ENCODE assay signal across 1 cellular context in the genomic region with DNA sequence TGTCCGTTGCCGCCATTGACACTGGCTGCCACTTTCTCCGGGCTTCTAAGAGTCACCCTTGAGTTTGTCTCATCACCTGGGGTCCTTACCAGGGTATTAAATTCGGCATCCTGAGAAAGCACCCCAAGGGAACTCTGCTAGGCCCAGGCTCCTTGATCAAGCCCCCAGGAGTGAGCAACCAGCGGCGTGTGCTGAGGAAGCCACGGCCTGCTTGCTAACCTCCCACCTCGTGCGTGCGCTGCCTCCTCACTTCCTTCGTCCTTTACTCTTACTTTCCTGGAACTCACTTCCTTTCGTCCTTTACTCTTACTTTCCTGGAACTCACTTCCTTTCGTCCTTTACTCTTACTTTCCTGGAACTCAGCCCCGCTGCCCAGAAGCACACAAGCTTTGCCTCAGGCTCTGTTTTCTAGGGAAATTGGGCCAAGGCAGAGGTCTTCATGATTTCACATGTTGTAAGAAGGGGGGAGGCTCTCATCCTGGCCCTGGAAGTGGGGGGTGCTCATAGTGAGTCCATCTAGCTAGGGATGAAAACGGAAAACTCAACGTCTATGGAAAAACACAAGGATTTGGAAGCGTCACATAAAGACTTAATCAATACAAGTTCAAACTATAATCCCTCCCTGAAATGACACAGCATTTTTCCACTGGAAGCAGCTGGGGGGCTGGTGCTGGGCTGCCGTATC.
A peak's percentile ranks its signal among the peaks of the same experiment; 100 is the strongest.
TF ChIP-seq lines count a peak whose summit lies in the region.

No MANE protein-coding gene starts in this region.

TF ChIP-seq in K562, 482 proteins besides CTCF, POLR2A, EP300 and RAD21 (continued from another document and continues in another):
- TF ChIP-seq NFIC (IDR thresholded peaks at IDR 0.05) (0 out of 2 replicates have a peak, but pooled peaks have one; percentile 13), ZNF592 (IDR thresholded peaks at IDR 0.05) (peak; percentile 97), SP1 (CRISPR knock-in tag; IDR thresholded peaks at IDR 0.05) (no peak), ATF6 (CRISPR knock-in tag; IDR thresholded peaks at IDR 0.05) (no peak), ARID1B (IDR thresholded peaks at IDR 0.05) (peak; percentile 84), MAZ (CRISPR knock-in tag; conservative IDR thresholded peaks at IDR 0.05 in 1 of 2, IDR thresholded peaks at IDR 0.05 in 1 of 2) (peak in 1 of 2 experiments; percentile 11; a peak in 2 of 4 replicates), MAFF (IDR thresholded peaks at IDR 0.05; ENCODE audit: low read length) (peak; percentile 91), CEBPG (CRISPR knock-in tag; IDR thresholded peaks at IDR 0.05) (0 out of 2 replicates have a peak, but pooled peaks have one; percentile 7), CEBPG (tag; conservative IDR thresholded peaks at IDR 0.05 in 1 of 2, IDR thresholded peaks at IDR 0.05 in 1 of 2) (no peak), POLR2G (IDR thresholded peaks at IDR 0.05; ENCODE audit: low read depth, low read length) (no peak), FOSL1 (tag; conservative IDR thresholded peaks at IDR 0.05) (no peak), OTX1 (CRISPR knock-in tag; IDR thresholded peaks at IDR 0.05) (0 out of 2 replicates have a peak, but pooled peaks have one; percentile 12), SRSF9 (IDR thresholded peaks at IDR 0.05; ENCODE audit: borderline replicate concordance, low read depth, low read length) (no peak), RBM15 (IDR thresholded peaks at IDR 0.05; ENCODE audit: insufficient read depth, low read length) (no peak), TAL1 (IDR thresholded peaks at IDR 0.05) (peak; percentile 41; the same call in 1 of the 2 replicates), MTA3 (IDR thresholded peaks at IDR 0.05; ENCODE audit: borderline replicate concordance) (peak; percentile 51; the same call in 1 of the 2 replicates), FOXK2 (conservative IDR thresholded peaks at IDR 0.05 in 1 of 2, IDR thresholded peaks at IDR 0.05 in 1 of 2; ENCODE audit: low read depth in 2 of 2) (0 out of 4 replicates have a peak, but pooled peaks have one; percentile 16 to 21), BACH1 (tag; IDR thresholded peaks at IDR 0.05) (peak; percentile 57; the same call in 1 of the 2 replicates), ESRRB (CRISPR knock-in tag; IDR thresholded peaks at IDR 0.05; ENCODE audit: borderline replicate concordance) (no peak), SNIP1 (IDR thresholded peaks at IDR 0.05; ENCODE audit: low read depth) (no peak), AFF1 (IDR thresholded peaks at IDR 0.05; ENCODE audit: low read depth in 1 of 2, partially characterized antibody in 2 of 2) (peak in 1 of 2 experiments; percentile 51), ATF7 (IDR thresholded peaks at IDR 0.05) (peak; percentile 15; the same call in 1 of the 2 replicates), GATAD2B (IDR thresholded peaks at IDR 0.05; ENCODE audit: borderline replicate concordance) (peak; percentile 53; the same call in 1 of the 2 replicates), SUPT5H (IDR thresholded peaks at IDR 0.05) (no peak), NFRKB (IDR thresholded peaks at IDR 0.05; ENCODE audit: low read depth) (peak; percentile 73; the same call in 1 of the 2 replicates), ZNF830 (CRISPR knock-in tag; IDR thresholded peaks at IDR 0.05) (no peak), SOX6 (IDR thresholded peaks at IDR 0.05) (0 out of 2 replicates have a peak, but pooled peaks have one; percentile 47), SMAD2 (IDR thresholded peaks at IDR 0.05; ENCODE audit: low read depth, low read length) (no peak), ZBTB2 (IDR thresholded peaks at IDR 0.05) (peak; percentile 49), SMARCE1 (IDR thresholded peaks at IDR 0.05) (peak; percentile 59; the same call in 1 of the 2 replicates), SMARCA4 (IDR thresholded peaks at IDR 0.05) (peak; percentile 80), TEAD1 (CRISPR knock-in tag; IDR thresholded peaks at IDR 0.05) (peak in 1 of 2 experiments; percentile 32; a peak in 1 of 4 replicates), HLTF (IDR thresholded peaks at IDR 0.05) (no peak), TRIM24 (IDR thresholded peaks at IDR 0.05) (peak in 1 of 2 experiments; percentile 43; a peak in 2 of 4 replicates), ATF1 (CRISPR knock-in tag; IDR thresholded peaks at IDR 0.05) (no peak), ATF1 (tag; IDR thresholded peaks at IDR 0.05) (0 out of 2 replicates have a peak, but pooled peaks have one; percentile 33), NR2C1 (IDR thresholded peaks at IDR 0.05) (no peak; the same call in 1 of the 2 replicates), NR2C1 (tag; IDR thresholded peaks at IDR 0.05) (peak; percentile 67), KDM2B (CRISPR knock-in tag; IDR thresholded peaks at IDR 0.05) (no peak), ZFP1 (CRISPR knock-in tag; IDR thresholded peaks at IDR 0.05) (no peak), GABPA (tag; conservative IDR thresholded peaks at IDR 0.05; ENCODE audit: low read depth) (0 out of 2 replicates have a peak, but pooled peaks have one; percentile 35), ZNF263 (CRISPR knock-in tag; IDR thresholded peaks at IDR 0.05; ENCODE audit: borderline replicate concordance) (no peak), E2F6 (IDR thresholded peaks at IDR 0.05; ENCODE audit: borderline replicate concordance in 1 of 2, extremely low read depth in 1 of 2, insufficient read depth in 1 of 2, insufficient read length in 1 of 2, low read depth in 1 of 2, low read length in 1 of 2, poor library complexity in 1 of 2, severe bottlenecking in 1 of 2) (peak; percentile 67 to 80), CREBBP (IDR thresholded peaks at IDR 0.05; ENCODE audit: low read depth, low read length) (no peak), ZNF740 (CRISPR knock-in tag; IDR thresholded peaks at IDR 0.05) (no peak), ZNF740 (tag; IDR thresholded peaks at IDR 0.05) (no peak), ZFX (CRISPR knock-in tag; IDR thresholded peaks at IDR 0.05) (peak; percentile 65), ZNF707 (CRISPR knock-in tag; conservative IDR thresholded peaks at IDR 0.05) (0 out of 2 replicates have a peak, but pooled peaks have one; percentile 18), SMAD3 (CRISPR knock-in tag; conservative IDR thresholded peaks at IDR 0.05) (0 out of 2 replicates have a peak, but pooled peaks have one; percentile 21)
- TF ChIP-seq, protein P1, sequence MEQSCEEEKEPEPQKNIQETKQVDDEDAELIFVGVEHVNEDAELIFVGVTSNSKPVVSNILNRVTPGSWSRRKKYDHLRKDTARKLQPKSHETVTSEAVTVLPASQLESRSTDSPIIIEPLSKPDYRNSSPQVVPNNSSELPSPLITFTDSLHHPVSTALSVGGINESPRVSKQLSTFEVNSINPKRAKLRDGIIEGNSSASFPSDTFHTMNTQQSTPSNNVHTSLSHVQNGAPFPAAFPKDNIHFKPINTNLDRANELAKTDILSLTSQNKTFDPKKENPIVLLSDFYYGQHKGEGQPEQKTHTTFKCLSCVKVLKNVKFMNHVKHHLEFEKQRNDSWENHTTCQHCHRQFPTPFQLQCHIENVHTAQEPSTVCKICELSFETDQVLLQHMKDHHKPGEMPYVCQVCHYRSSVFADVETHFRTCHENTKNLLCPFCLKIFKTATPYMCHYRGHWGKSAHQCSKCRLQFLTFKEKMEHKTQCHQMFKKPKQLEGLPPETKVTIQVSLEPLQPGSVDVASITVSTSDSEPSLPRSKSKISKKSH (CRISPR knock-in tag; IDR thresholded peaks at IDR 0.05): no peak
- TF ChIP-seq, protein P2, sequence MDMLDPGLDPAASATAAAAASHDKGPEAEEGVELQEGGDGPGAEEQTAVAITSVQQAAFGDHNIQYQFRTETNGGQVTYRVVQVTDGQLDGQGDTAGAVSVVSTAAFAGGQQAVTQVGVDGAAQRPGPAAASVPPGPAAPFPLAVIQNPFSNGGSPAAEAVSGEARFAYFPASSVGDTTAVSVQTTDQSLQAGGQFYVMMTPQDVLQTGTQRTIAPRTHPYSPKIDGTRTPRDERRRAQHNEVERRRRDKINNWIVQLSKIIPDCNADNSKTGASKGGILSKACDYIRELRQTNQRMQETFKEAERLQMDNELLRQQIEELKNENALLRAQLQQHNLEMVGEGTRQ (CRISPR knock-in tag; IDR thresholded peaks at IDR 0.05): no peak
